In genomic region chr9:128733256-128733655, GRCh38 we compare ENCODE assay signal across 1 cellular context.
TF ChIP-seq lines count a peak whose summit lies in the region.

No MANE protein-coding gene starts in this region.

TF ChIP-seq in HepG2, 621 proteins besides CTCF, POLR2A, EP300 and RAD21 (continues in another document):
- TF ChIP-seq U2AF1 (optimal IDR thresholded peaks at IDR 0.05; ENCODE audit: low read depth, low read length) (no peak), TEAD3 (CRISPR knock-in tag; optimal IDR thresholded peaks at IDR 0.05; ENCODE audit: borderline replicate concordance) (peak; percentile 43), ELF4 (CRISPR knock-in tag; IDR thresholded peaks at IDR 0.05; ENCODE audit: borderline replicate concordance) (no peak), GRHL1 (CRISPR knock-in tag; conservative IDR thresholded peaks at IDR 0.05) (no peak), PCBP2 (optimal IDR thresholded peaks at IDR 0.05; ENCODE audit: low read depth, low read length, poor library complexity, severe bottlenecking) (no peak), IKZF1 (IDR thresholded peaks at IDR 0.05) (no peak), XBP1 (CRISPR knock-in tag; IDR thresholded peaks at IDR 0.05) (no peak), ZNF7 (CRISPR knock-in tag; IDR thresholded peaks at IDR 0.05) (no peak), ZNF432 (CRISPR knock-in tag; IDR thresholded peaks at IDR 0.05; ENCODE audit: borderline replicate concordance) (no peak), JDP2 (CRISPR knock-in tag; IDR thresholded peaks at IDR 0.05; ENCODE audit: borderline replicate concordance) (no peak), ZNF33A (CRISPR knock-in tag; IDR thresholded peaks at IDR 0.05; ENCODE audit: borderline replicate concordance) (no peak), NFYC (CRISPR knock-in tag; IDR thresholded peaks at IDR 0.05) (no peak), ZNF776 (CRISPR knock-in tag; IDR thresholded peaks at IDR 0.05) (no peak), AGO1 (IDR thresholded peaks at IDR 0.05; ENCODE audit: low read depth, low read length, poor library complexity, severe bottlenecking) (no peak), HOXA5 (CRISPR knock-in tag; IDR thresholded peaks at IDR 0.05) (no peak), MLX (CRISPR knock-in tag; IDR thresholded peaks at IDR 0.05) (no peak), HIVEP1 (CRISPR knock-in tag; IDR thresholded peaks at IDR 0.05) (no peak), RCOR2 (CRISPR knock-in tag; IDR thresholded peaks at IDR 0.05) (no peak), ZNF605 (CRISPR knock-in tag; IDR thresholded peaks at IDR 0.05) (peak; percentile 48; the same call in 1 of the 2 replicates), ZNF616 (CRISPR knock-in tag; IDR thresholded peaks at IDR 0.05; ENCODE audit: low read depth) (no peak), ZBTB49 (CRISPR knock-in tag; IDR thresholded peaks at IDR 0.05; ENCODE audit: borderline replicate concordance) (no peak), ZNF12 (CRISPR knock-in tag; IDR thresholded peaks at IDR 0.05) (peak; percentile 24; the same call in 1 of the 2 replicates), ZNF644 (CRISPR knock-in tag; IDR thresholded peaks at IDR 0.05; ENCODE audit: low read depth) (peak; percentile 73; the same call in 1 of the 2 replicates), DBP (CRISPR knock-in tag; IDR thresholded peaks at IDR 0.05; ENCODE audit: not compliant biosample characterization) (no peak), SMARCC2 (IDR thresholded peaks at IDR 0.05) (no peak), RARA (CRISPR knock-in tag; IDR thresholded peaks at IDR 0.05) (no peak), SIX1 (CRISPR knock-in tag; IDR thresholded peaks at IDR 0.05; ENCODE audit: borderline replicate concordance) (no peak), ZNF160 (CRISPR knock-in tag; IDR thresholded peaks at IDR 0.05) (no peak), ZFP82 (CRISPR knock-in tag; IDR thresholded peaks at IDR 0.05; ENCODE audit: borderline replicate concordance) (no peak), ATF1 (CRISPR knock-in tag; IDR thresholded peaks at IDR 0.05) (no peak), ZNF883 (CRISPR knock-in tag; IDR thresholded peaks at IDR 0.05; ENCODE audit: not compliant biosample characterization) (no peak), ZKSCAN1 (IDR thresholded peaks at IDR 0.05; ENCODE audit: low read length) (no peak), SRSF1 (optimal IDR thresholded peaks at IDR 0.05; ENCODE audit: low read depth, low read length) (no peak), ZHX1 (CRISPR knock-in tag; IDR thresholded peaks at IDR 0.05; ENCODE audit: low read depth) (0 out of 2 replicates have a peak, but pooled peaks have one; percentile 60), GFI1 (CRISPR knock-in tag; IDR thresholded peaks at IDR 0.05; ENCODE audit: borderline replicate concordance) (no peak), ZNF256 (CRISPR knock-in tag; conservative IDR thresholded peaks at IDR 0.05) (no peak), ZMAT3 (CRISPR knock-in tag; conservative IDR thresholded peaks at IDR 0.05) (no peak), ESRRA (CRISPR knock-in tag; IDR thresholded peaks at IDR 0.05; ENCODE audit: low read depth) (no peak), TAF1 (CRISPR knock-in tag; IDR thresholded peaks at IDR 0.05) (no peak), IRF2 (CRISPR knock-in tag; IDR thresholded peaks at IDR 0.05) (peak; percentile 68; the same call in 1 of the 2 replicates), ZNF777 (CRISPR knock-in tag; IDR thresholded peaks at IDR 0.05) (no peak), FOXK2 (IDR thresholded peaks at IDR 0.05) (no peak), HES4 (CRISPR knock-in tag; IDR thresholded peaks at IDR 0.05; ENCODE audit: borderline replicate concordance) (no peak), ZNF780A (CRISPR knock-in tag; IDR thresholded peaks at IDR 0.05) (no peak), ZBTB7A (CRISPR knock-in tag; IDR thresholded peaks at IDR 0.05) (peak; percentile 63; the same call in 1 of the 2 replicates), NFYB (CRISPR knock-in tag; IDR thresholded peaks at IDR 0.05) (no peak), MEIS2 (CRISPR knock-in tag; IDR thresholded peaks at IDR 0.05) (no peak), ZNF563 (CRISPR knock-in tag; IDR thresholded peaks at IDR 0.05) (no peak), RFX3 (CRISPR knock-in tag; IDR thresholded peaks at IDR 0.05) (no peak), ZNF414 (CRISPR knock-in tag; IDR thresholded peaks at IDR 0.05) (no peak), RFXAP (CRISPR knock-in tag; IDR thresholded peaks at IDR 0.05; ENCODE audit: borderline replicate concordance) (no peak), ZNF639 (CRISPR knock-in tag; conservative IDR thresholded peaks at IDR 0.05) (no peak), ZNF597 (CRISPR knock-in tag; IDR thresholded peaks at IDR 0.05) (no peak), ZNF737 (CRISPR knock-in tag; IDR thresholded peaks at IDR 0.05; ENCODE audit: borderline replicate concordance) (no peak), RXRB (CRISPR knock-in tag; IDR thresholded peaks at IDR 0.05; ENCODE audit: borderline replicate concordance) (peak; percentile 58; the same call in 1 of the 2 replicates), PAX8 (CRISPR knock-in tag; IDR thresholded peaks at IDR 0.05; ENCODE audit: borderline replicate concordance) (no peak), YY1 (IDR thresholded peaks at IDR 0.05; ENCODE audit: insufficient read depth, insufficient replicate concordance, low read depth, low read length) (peak; percentile 93), KLF12 (CRISPR knock-in tag; IDR thresholded peaks at IDR 0.05; ENCODE audit: borderline replicate concordance) (no peak), ZMYM4 (CRISPR knock-in tag; IDR thresholded peaks at IDR 0.05) (peak; percentile 67), MED1 (CRISPR knock-in tag; IDR thresholded peaks at IDR 0.05) (peak; percentile 52; the same call in 1 of the 2 replicates)
- TF ChIP-seq, protein P1, sequence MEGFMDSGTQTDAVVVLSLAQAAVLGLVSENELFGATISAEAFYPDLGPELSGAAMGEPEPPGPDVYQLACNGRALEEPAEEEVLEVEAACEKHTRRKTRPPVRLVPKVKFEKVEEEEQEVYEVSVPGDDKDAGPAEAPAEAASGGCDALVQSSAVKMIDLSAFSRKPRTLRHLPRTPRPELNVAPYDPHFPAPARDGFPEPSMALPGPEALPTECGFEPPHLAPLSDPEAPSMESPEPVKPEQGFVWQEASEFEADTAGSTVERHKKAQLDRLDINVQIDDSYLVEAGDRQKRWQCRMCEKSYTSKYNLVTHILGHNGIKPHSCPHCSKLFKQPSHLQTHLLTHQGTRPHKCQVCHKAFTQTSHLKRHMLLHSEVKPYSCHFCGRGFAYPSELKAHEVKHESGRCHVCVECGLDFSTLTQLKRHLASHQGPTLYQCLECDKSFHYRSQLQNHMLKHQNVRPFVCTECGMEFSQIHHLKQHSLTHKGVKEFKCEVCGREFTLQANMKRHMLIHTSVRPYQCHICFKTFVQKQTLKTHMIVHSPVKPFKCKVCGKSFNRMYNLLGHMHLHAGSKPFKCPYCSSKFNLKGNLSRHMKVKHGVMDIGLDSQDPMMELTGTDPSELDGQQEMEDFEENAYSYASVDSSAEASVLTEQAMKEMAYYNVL (CRISPR knock-in tag; IDR thresholded peaks at IDR 0.05; ENCODE audit: borderline replicate concordance) = no peak
- TF ChIP-seq, protein P2, sequence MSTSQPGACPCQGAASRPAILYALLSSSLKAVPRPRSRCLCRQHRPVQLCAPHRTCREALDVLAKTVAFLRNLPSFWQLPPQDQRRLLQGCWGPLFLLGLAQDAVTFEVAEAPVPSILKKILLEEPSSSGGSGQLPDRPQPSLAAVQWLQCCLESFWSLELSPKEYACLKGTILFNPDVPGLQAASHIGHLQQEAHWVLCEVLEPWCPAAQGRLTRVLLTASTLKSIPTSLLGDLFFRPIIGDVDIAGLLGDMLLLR (CRISPR knock-in tag; IDR thresholded peaks at IDR 0.05) = no peak
